ENCODE assay signal across 9 cellular contexts in genomic region chr16:71499775-71500364, GRCh38. TPM values are rescaled to one million over a fixed set of nuclear protein-coding genes. Genes with fewer than 3 reads are reported as not detected.
A peak's percentile ranks its signal among the peaks of the same experiment; 100 is the strongest.
DNase-seq lines count a peak whose midpoint lies in the region; ATAC-seq, FAIRE-seq and TF ChIP-seq lines count a peak whose summit lies in the region.
"Had no signal": no experiment of that assay in that cellular context is flagged by ENCODE, and none has a peak within 500 bp of the region (broad histone marks: within the 10 kb centered on the region; RNA-seq: fewer than 3 reads in every experiment).

No MANE protein-coding gene starts in this region.

- no peaks in the 10 kb centered on the region for H3K27me3 ChIP-seq in pancreas

- H3K4me1 ChIP-seq in pancreas: no peaks in the 10 kb centered on the region

- H3K36me3 ChIP-seq in pancreas: no peaks in the 10 kb centered on the region

- no peak overlapping the region for H3K27ac ChIP-seq in pancreas

- intact Hi-C loops in pancreas (cut with DNase I): loop anchor here in 1 of 3 donors (10.0 kb wide), 1 partner anchor 85 kb away; no protein-coding TSS in a partner anchor

- TF ChIP-seq CTCF in pancreas (IDR thresholded peaks at IDR 0.05) (peak; percentile 27 to 64 (median 55)), omental fat pad (IDR thresholded peaks at IDR 0.05) (no peak)

- no peaks in the 10 kb centered on the region for H3K9me3 ChIP-seq in pancreas

- DNase-seq in GDM1 (lab: John Stamatoyannopoulos, UW) (peak; percentile 1), NOMO-1 treated with dmso at 0.1 percent for 144 hours (lab: John Stamatoyannopoulos, UW; ENCODE audit: unreplicated experiment) (peak; percentile 10), activated T-cell treated with anti-CD3 and anti-CD28 coated beads for 4 hours (peak; percentile 42), fibroblast of peridontal ligament (ENCODE audit: extremely low read depth) (peak; percentile 79), pancreas (peak in 3 of 6 donors; percentile 15 to 58 (median 36)), omental fat pad (ENCODE audit: low spot score) (no peak)

- 0 to 1% methylated on average over 3 of the region's 3 CpGs for WGBS in pancreas, 2 donors

- ATAC-seq in HG03175 (IDR thresholded peaks at IDR 0.05; ENCODE audit: unreplicated experiment): peak; percentile 50
- ATAC-seq in pancreas: peak; percentile 64 to 93 (median 88)
- ATAC-seq in HG02852 (IDR thresholded peaks at IDR 0.05; ENCODE audit: unreplicated experiment): no peak
- no peak for ATAC-seq in omental fat pad (ENCODE audit: low FRiP score)

- FAIRE-seq in pancreas (lab: Jason Lieb, UNC): no peak
- FAIRE-seq: colon had no signal

- H3K4me3 ChIP-seq in pancreas: no peak overlapping the region

RNA-seq across cellular contexts. Expression of gene ZNF19, which starts 10.7 kb away (rescaled TPM):
- total RNA-seq in pancreas: 1 to 10 TPM; 3.6 to 7.3 (median 4.9) TPM
- polyA plus RNA-seq in pancreas: 1 to 10 TPM; 2.9 to 6.1 TPM
- total RNA-seq in omental fat pad: 1 to 10 TPM; 3.0 to 9.5 (median 5.9) TPM

RNA-seq across cellular contexts. Expression of gene CHST4, which starts 26.4 kb away (rescaled TPM):
- total RNA-seq in pancreas: 10 to 100 TPM in 1 of 6 donors, 1 to 10 TPM in 5; 2.6 to 17.2 (median 5.3) TPM
- polyA plus RNA-seq in pancreas: 1 to 10 TPM; 5.8 to 7.8 TPM
- 1 to 10 TPM in 1 of 4 donors, under 1 TPM in 2, not detected in 1; 0.72 to 3.0 (median 0.82) TPM for total RNA-seq in omental fat pad

RNA-seq across cellular contexts. Expression of gene ZNF23, which starts 37.8 kb away (rescaled TPM):
- 1 to 10 TPM; 2.6 to 6.1 (median 4.0) TPM for total RNA-seq in pancreas
- polyA plus RNA-seq in pancreas: 10 to 100 TPM in 1 of 2 donors, 1 to 10 TPM in 1; 8.2 to 14.5 TPM
- total RNA-seq in omental fat pad: 10 to 100 TPM in 1 of 4 donors, 1 to 10 TPM in 3; 4.1 to 10.1 (median 7.3) TPM

RNA-seq across cellular contexts. Expression of gene TLE7, which starts 58.0 kb away (rescaled TPM):
- total RNA-seq in pancreas (not detected), omental fat pad (not detected)
- polyA plus RNA-seq in pancreas: not detected

Comparison
In these comparisons a context has a peak if more than half of its experiments do, and no peak if none do; other contexts are left out.
1. ATAC-seq: peak in HG03175 (single experiment) and pancreas (4 of 4); none in HG02852 (single experiment) and omental fat pad (single experiment).
2. CTCF ChIP-seq: peak in pancreas (4 of 4); none in omental fat pad (0 of 3).